In genomic region chr4:132195181-132195580, GRCh38 we compare ENCODE assay signal across 22 cellular contexts.
A peak's percentile ranks its signal among the peaks of the same experiment; 100 is the strongest.
DNase-seq lines count a peak whose midpoint lies in the region; ATAC-seq, FAIRE-seq and TF ChIP-seq lines count a peak whose summit lies in the region.
"Had no signal": no experiment of that assay in that cellular context is flagged by ENCODE, and none has a peak within 500 bp of the region (broad histone marks: within the 10 kb centered on the region; RNA-seq: fewer than 3 reads in every experiment).

No MANE protein-coding gene starts in this region.

- no peak for TF ChIP-seq RAD21 in A549 (conservative IDR thresholded peaks at IDR 0.05 in 1 of 2, IDR thresholded peaks at IDR 0.05 in 1 of 2)

- no peaks in the 10 kb centered on the region for H3K36me3 ChIP-seq in SU-DHL-6 (ENCODE audit: low read length)
- H3K36me3 ChIP-seq in heart right ventricle, result no peaks in the 10 kb centered on the region

- H3K27me3 ChIP-seq in SU-DHL-6 (ENCODE audit: low read length) (no peaks in the 10 kb centered on the region), heart right ventricle (no peaks in the 10 kb centered on the region)

- WGBS in A549 (ENCODE audit: missing lambda C conversion rate), result 6% methylated on average over 3 of the region's 3 CpGs
- 66 to 76% methylated on average over 3 of the region's 3 CpGs for WGBS in heart right ventricle, 2 donors

- H3K9me2 ChIP-seq in SU-DHL-6 (replicated peaks; ENCODE audit: insufficient read depth, low read length), result no peaks in the 10 kb centered on the region

- no peak for DNase-seq in A549 (ENCODE audit: low read depth in 1 of 2, low spot score in 1 of 2)
- peak; percentile 54 for DNase-seq in choroid plexus epithelial cell (ENCODE audit: low read depth)
- DNase-seq in fibroblast of the aortic adventitia (ENCODE audit: low read depth), result peak; percentile 66
- no peak for DNase-seq in COLO668 (lab: John Stamatoyannopoulos, UW; ENCODE audit: unreplicated experiment)
- DNase-seq in NCI-H2081 treated with DMSO at 0.1 percent for 48 hours (lab: John Stamatoyannopoulos, UW), result no peak
- no peak for DNase-seq in heart right ventricle
- DNase-seq: 8988T, C1 segment of cervical spinal cord, COR-L47, DMS153, EL, H7, NCI-H1105 treated with DMSO at 0.1 percent for 48 hours, NCI-H187, NCI-H345, NCI-H526, OCI-M1, SHP77 treated with DMSO at 0.1 percent for 48 hours had no signal

- FAIRE-seq in A549 (lab: Jason Lieb, UNC), result no peak
- FAIRE-seq: HTR-8/SVneo had no signal

- H3K27ac ChIP-seq in A549 (no peak overlapping the region), SU-DHL-6 (ENCODE audit: low read depth, low read length) (no peak overlapping the region), heart right ventricle (no peak overlapping the region)
- H3K27ac ChIP-seq: HL-60 had no signal

- H3K4me1 ChIP-seq in A549 (no peaks in the 10 kb centered on the region), heart right ventricle (no peaks in the 10 kb centered on the region)

- no peak for ATAC-seq in A549
- ATAC-seq in HG03571 (IDR thresholded peaks at IDR 0.05; ENCODE audit: unreplicated experiment), result no peak
- ATAC-seq in heart right ventricle, result no peak

- CTCF ChIA-PET in A549 (lab: Yijun Ruan, JAX), result no interaction called here

- H2AFZ ChIP-seq in SU-DHL-6 (ENCODE audit: low read depth, low read length, severe bottlenecking), result no peak overlapping the region

- no peaks in the 10 kb centered on the region for H4K20me1 ChIP-seq in SU-DHL-6 (ENCODE audit: low read depth, low read length)

- intact Hi-C loops in heart right ventricle (cut with DNase I), result no loop called here

- H3K9me3 ChIP-seq in A549 (no peaks in the 10 kb centered on the region), SU-DHL-6 (ENCODE audit: insufficient read depth, low read length) (no peaks in the 10 kb centered on the region), heart right ventricle (no peaks in the 10 kb centered on the region)

- H3K4me3 ChIP-seq in A549 (no peak overlapping the region), SU-DHL-6 (ENCODE audit: insufficient read depth, low read length, poor library complexity, severe bottlenecking) (no peak overlapping the region), choroid plexus epithelial cell (ENCODE audit: low read depth, low read length) (no peak overlapping the region), fibroblast of the aortic adventitia (ENCODE audit: low read depth, low read length) (no peak overlapping the region), heart right ventricle (no peak overlapping the region)

- H3K4me2 ChIP-seq in A549 (peak overlapping the region; percentile 37; the same call in 2 of the 3 replicates), SU-DHL-6 (ENCODE audit: low read depth, low read length, poor library complexity, severe bottlenecking) (peak overlapping the region; percentile 17)

- no peak overlapping the region for H3K9ac ChIP-seq in SU-DHL-6 (ENCODE audit: low read length)

- no peak for TF ChIP-seq POLR2A in A549 (IDR thresholded peaks at IDR 0.05; ENCODE audit: low read length)

- TF ChIP-seq CTCF in A549 (IDR thresholded peaks at IDR 0.05), result no peak
- TF ChIP-seq CTCF in SU-DHL-6 (IDR thresholded peaks at IDR 0.05; ENCODE audit: insufficient read depth, low read length, poor library complexity, severe bottlenecking), result no peak
- no peak for TF ChIP-seq CTCF in choroid plexus epithelial cell (conservative IDR thresholded peaks at IDR 0.05; ENCODE audit: low read depth, low read length)
- TF ChIP-seq CTCF in fibroblast of the aortic adventitia (IDR thresholded peaks at IDR 0.05; ENCODE audit: insufficient read depth, low read length), result no peak
- TF ChIP-seq CTCF in heart right ventricle (IDR thresholded peaks at IDR 0.05), result no peak

- no peak for TF ChIP-seq EP300 in A549 (IDR thresholded peaks at IDR 0.05)

- POLR2A ChIA-PET in A549 (lab: Yijun Ruan, JAX), result no interaction called here

- H3K79me2 ChIP-seq in SU-DHL-6 (ENCODE audit: insufficient read depth, low read length), result no peaks in the 10 kb centered on the region

- H3F3A ChIP-seq in SU-DHL-6 (ENCODE audit: insufficient read depth), result no peaks in the 10 kb centered on the region

TF ChIP-seq in A549, 52 proteins besides CTCF, POLR2A, EP300 and RAD21:
- TF ChIP-seq, protein P1, sequence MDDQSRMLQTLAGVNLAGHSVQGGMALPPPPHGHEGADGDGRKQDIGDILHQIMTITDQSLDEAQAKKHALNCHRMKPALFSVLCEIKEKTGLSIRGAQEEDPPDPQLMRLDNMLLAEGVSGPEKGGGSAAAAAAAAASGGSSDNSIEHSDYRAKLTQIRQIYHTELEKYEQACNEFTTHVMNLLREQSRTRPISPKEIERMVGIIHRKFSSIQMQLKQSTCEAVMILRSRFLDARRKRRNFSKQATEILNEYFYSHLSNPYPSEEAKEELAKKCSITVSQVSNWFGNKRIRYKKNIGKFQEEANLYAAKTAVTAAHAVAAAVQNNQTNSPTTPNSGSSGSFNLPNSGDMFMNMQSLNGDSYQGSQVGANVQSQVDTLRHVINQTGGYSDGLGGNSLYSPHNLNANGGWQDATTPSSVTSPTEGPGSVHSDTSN (IDR thresholded peaks at IDR 0.05), result no peak
- TF ChIP-seq SREBF2 (IDR thresholded peaks at IDR 0.05) (no peak), ZSCAN20 (CRISPR knock-in tag; IDR thresholded peaks at IDR 0.05) (no peak), ZNF302 (CRISPR knock-in tag; IDR thresholded peaks at IDR 0.05) (no peak), SMC3 (IDR thresholded peaks at IDR 0.05) (no peak), CEBPB (IDR thresholded peaks at IDR 0.05) (no peak), ATOH8 (CRISPR knock-in tag; IDR thresholded peaks at IDR 0.05; ENCODE audit: low read depth) (no peak)

Comparison
In these comparisons a context has a peak if more than half of its experiments do, and no peak if none do; other contexts are left out.
1. DNase-seq: peak in choroid plexus epithelial cell (single experiment) and fibroblast of the aortic adventitia (single experiment); none in A549 (0 of 2), COLO668 (single experiment), NCI-H2081 treated with DMSO at 0.1 percent for 48 hours (single experiment) and heart right ventricle (0 of 2).